22 cellular contexts compared by ENCODE assay signal in genomic region chr5:177487975-177488374, GRCh38. TPM values are rescaled to one million over a fixed set of nuclear protein-coding genes. Genes with fewer than 3 reads are reported as not detected.
DNase-seq lines count a peak whose midpoint lies in the region; ATAC-seq and TF ChIP-seq lines count a peak whose summit lies in the region.
"Had no signal": no experiment of that assay in that cellular context is flagged by ENCODE, and none has a peak within 500 bp of the region (broad histone marks: within the 10 kb centered on the region; RNA-seq: fewer than 3 reads in every experiment).

No MANE protein-coding gene starts in this region.

- no peak overlapping the region for H3K4me2 ChIP-seq in OCI-LY3 (ENCODE audit: low read length)

- no peak overlapping the region for H3K9ac ChIP-seq in OCI-LY3 (ENCODE audit: low read length)

- no peaks in the 10 kb centered on the region; the same call in 1 of the 2 replicates for H4K20me1 ChIP-seq in OCI-LY3 (ENCODE audit: insufficient read depth, low read length)

- H3K9me3 ChIP-seq in OCI-LY3 (ENCODE audit: insufficient read depth, low read length), result no peaks in the 10 kb centered on the region
- no peaks in the 10 kb centered on the region for H3K9me3 ChIP-seq in esophagus muscularis mucosa
- H3K9me3 ChIP-seq: adrenal gland, upper lobe of right lung had no signal

- H3K4me1 Mint-ChIP-seq in activated CD8-positive, alpha-beta T cell treated with anti-CD3 and anti-CD28 coated beads for 36 hours (ENCODE audit: low read depth), result no peaks in the 10 kb centered on the region
- peaks cover 7% of the 10 kb centered on the region for H3K4me1 Mint-ChIP-seq in activated CD8-positive, alpha-beta T cell treated with anti-CD3 and anti-CD28 coated beads, Interleukin-2, amount 10 ng/mL, durations not matched to agents 7 days and 5 days (ENCODE audit: low read depth)
- H3K4me1 Mint-ChIP-seq in type B pancreatic cell (ENCODE audit: unreplicated experiment), result peaks cover 17% of the 10 kb centered on the region

- POLR2A ChIA-PET in activated CD8-positive, alpha-beta T cell treated with anti-CD3 and anti-CD28 coated beads for 36 hours (lab: Charles Lee), result interaction anchor here (1.1 to 1.3 kb wide), 2 partner anchors 9 to 39 kb away, joined by 3 read pairs; no protein-coding TSS in a partner anchor
- POLR2A ChIA-PET in activated CD8-positive, alpha-beta T cell treated with anti-CD3 and anti-CD28 coated beads, Interleukin-2, amount 10 ng/mL, durations not matched to agents 7 days and 5 days (lab: Charles Lee), result interaction anchor here (1.0 kb wide), 1 partner anchor 13 kb away, joined by 3 read pairs; no protein-coding TSS in a partner anchor

- no peak for TF ChIP-seq CTCF in activated CD8-positive, alpha-beta T cell treated with anti-CD3 and anti-CD28 coated beads for 36 hours (IDR thresholded peaks at IDR 0.05)
- TF ChIP-seq CTCF in OCI-LY3 (IDR thresholded peaks at IDR 0.05; ENCODE audit: low read depth, low read length) (peak; percentile 35), esophagus muscularis mucosa (IDR thresholded peaks at IDR 0.05) (no peak), type B pancreatic cell (conservative IDR thresholded peaks at IDR 0.05) (no peak)

- H3K9me3 Mint-ChIP-seq in activated CD8-positive, alpha-beta T cell treated with anti-CD3 and anti-CD28 coated beads for 36 hours, result no peaks in the 10 kb centered on the region
- H3K9me3 Mint-ChIP-seq in activated CD8-positive, alpha-beta T cell treated with anti-CD3 and anti-CD28 coated beads, Interleukin-2, amount 10 ng/mL, durations not matched to agents 7 days and 5 days (ENCODE audit: insufficient read depth), result no peaks in the 10 kb centered on the region
- no peaks in the 10 kb centered on the region for H3K9me3 Mint-ChIP-seq in type B pancreatic cell
- H3K9me3 Mint-ChIP-seq: memory B cell; natural killer cell; T-helper 2 cell treated with Interferon-gamma antibody and Interleukin-4, amounts not matched to agents 5 μg/mL and 100 μg/mL, for 36 hours had no signal

- DNase-seq in activated CD8-positive, alpha-beta T cell treated with anti-CD3 and anti-CD28 coated beads for 36 hours, result peak; percentile 24
- DNase-seq in activated CD8-positive, alpha-beta T cell treated with anti-CD3 and anti-CD28 coated beads, Interleukin-2, amount 10 ng/mL, durations not matched to agents 7 days and 5 days, result no peak
- DNase-seq in esophagus muscularis mucosa (ENCODE audit: extremely low spot score), result no peak
- no peak for DNase-seq in type B pancreatic cell (ENCODE audit: extremely low spot score, unreplicated experiment)
- DNase-seq in hippocampal formation (lab: John Stamatoyannopoulos, UW), result no peak
- no peak for DNase-seq in A172 (ENCODE audit: low spot score)
- DNase-seq in posterior vena cava (ENCODE audit: low spot score), result no peak
- DNase-seq: activated effector memory CD4-positive, alpha-beta T cell treated with Interleukin-2 at 50 U/mL for 16 hours; adrenal gland; CD4-positive, CD25-positive, alpha-beta regulatory T cell; EL; hypothalamus; natural killer cell; NCI-H1694; NCI-H446; SIG-M5; stimulated activated naive CD4-positive, alpha-beta T cell; upper lobe of right lung had no signal

- H3K36me3 Mint-ChIP-seq in activated CD8-positive, alpha-beta T cell treated with anti-CD3 and anti-CD28 coated beads for 36 hours (ENCODE audit: low read depth), result peaks cover 39% of the 10 kb centered on the region
- peaks cover 40% of the 10 kb centered on the region for H3K36me3 Mint-ChIP-seq in activated CD8-positive, alpha-beta T cell treated with anti-CD3 and anti-CD28 coated beads, Interleukin-2, amount 10 ng/mL, durations not matched to agents 7 days and 5 days (ENCODE audit: low read depth)
- H3K36me3 Mint-ChIP-seq in type B pancreatic cell, result peaks cover 14% of the 10 kb centered on the region
- H3K36me3 Mint-ChIP-seq: natural killer cell had no signal

- no peak overlapping the region for H2AFZ ChIP-seq in OCI-LY3 (ENCODE audit: low read depth, low read length)

- 69% methylated on average over 9 of the region's 15 CpGs for WGBS in esophagus muscularis mucosa

- H3K36me3 ChIP-seq in OCI-LY3 (replicated peaks; ENCODE audit: low read depth, low read length) (no peaks in the 10 kb centered on the region), esophagus muscularis mucosa (peaks cover 59 to 96% (median 93%) of the 10 kb centered on the region in 4 donors)

- no peak overlapping the region for H3K4me3 Mint-ChIP-seq in activated CD8-positive, alpha-beta T cell treated with anti-CD3 and anti-CD28 coated beads for 36 hours
- H3K4me3 Mint-ChIP-seq in activated CD8-positive, alpha-beta T cell treated with anti-CD3 and anti-CD28 coated beads, Interleukin-2, amount 10 ng/mL, durations not matched to agents 7 days and 5 days, result no peak overlapping the region
- no peak overlapping the region for H3K4me3 Mint-ChIP-seq in type B pancreatic cell
- H3K4me3 Mint-ChIP-seq: memory B cell; natural killer cell; T-helper 2 cell treated with Interferon-gamma antibody and Interleukin-4, amounts not matched to agents 5 μg/mL and 100 μg/mL, for 36 hours had no signal

- no peak overlapping the region for H3K4me3 ChIP-seq in OCI-LY3 (ENCODE audit: low read length)
- no peak overlapping the region for H3K4me3 ChIP-seq in esophagus muscularis mucosa
- H3K4me3 ChIP-seq: adrenal gland, upper lobe of right lung had no signal

- intact Hi-C loops in activated CD8-positive, alpha-beta T cell treated with anti-CD3 and anti-CD28 coated beads for 36 hours (cut with micrococcal nuclease), result no loop called here
- intact Hi-C loops in esophagus muscularis mucosa (cut with DNase I) (no loop called here), posterior vena cava (cut with DNase I) (no loop called here)

- CTCF ChIA-PET in activated CD8-positive, alpha-beta T cell treated with anti-CD3 and anti-CD28 coated beads for 36 hours (lab: Charles Lee), result interaction anchor here (1.6 to 5.1 kb wide), 2 partner anchors 10 to 30 kb away, joined by 3 to 26 read pairs; no protein-coding TSS in a partner anchor
- CTCF ChIA-PET in activated CD8-positive, alpha-beta T cell treated with anti-CD3 and anti-CD28 coated beads, Interleukin-2, amount 10 ng/mL, durations not matched to agents 7 days and 5 days (lab: Charles Lee), result interaction anchor here (1.2 to 2.1 kb wide), 4 partner anchors 9 to 33 kb away, joined by 3 to 10 read pairs (median 8); partner anchors contain the start of gene PDLIM7

- H3K27me3 Mint-ChIP-seq in activated CD8-positive, alpha-beta T cell treated with anti-CD3 and anti-CD28 coated beads for 36 hours, result no peaks in the 10 kb centered on the region
- H3K27me3 Mint-ChIP-seq in activated CD8-positive, alpha-beta T cell treated with anti-CD3 and anti-CD28 coated beads, Interleukin-2, amount 10 ng/mL, durations not matched to agents 7 days and 5 days (ENCODE audit: low read depth), result no peaks in the 10 kb centered on the region
- no peaks in the 10 kb centered on the region for H3K27me3 Mint-ChIP-seq in type B pancreatic cell
- H3K27me3 Mint-ChIP-seq: CD4-positive, CD25-positive, alpha-beta regulatory T cell; memory B cell had no signal

- no peak overlapping the region for H3K27ac ChIP-seq in OCI-LY3 (ENCODE audit: low read length)
- H3K27ac ChIP-seq in esophagus muscularis mucosa (replicated peaks in 1 of 4), result peak overlapping the region; percentile 96 to 99 (median 98)
- H3K27ac ChIP-seq: adrenal gland, upper lobe of right lung had no signal

- H3K27ac Mint-ChIP-seq in activated CD8-positive, alpha-beta T cell treated with anti-CD3 and anti-CD28 coated beads for 36 hours, result no peak overlapping the region
- no peak overlapping the region for H3K27ac Mint-ChIP-seq in activated CD8-positive, alpha-beta T cell treated with anti-CD3 and anti-CD28 coated beads, Interleukin-2, amount 10 ng/mL, durations not matched to agents 7 days and 5 days
- peak overlapping the region; percentile 23 for H3K27ac Mint-ChIP-seq in type B pancreatic cell
- H3K27ac Mint-ChIP-seq: CD4-positive, CD25-positive, alpha-beta regulatory T cell; memory B cell; natural killer cell; T-helper 2 cell treated with Interferon-gamma antibody and Interleukin-4, amounts not matched to agents 5 μg/mL and 100 μg/mL, for 36 hours had no signal

- no peaks in the 10 kb centered on the region for H3K79me2 ChIP-seq in OCI-LY3 (ENCODE audit: low read length)

- no peak for TF ChIP-seq POLR2A in esophagus muscularis mucosa (IDR thresholded peaks at IDR 0.05; ENCODE audit: low read depth)

- H3K4me1 ChIP-seq in OCI-LY3 (ENCODE audit: low read length) (peaks cover 10% of the 10 kb centered on the region), esophagus muscularis mucosa (peaks cover 19 to 99% (median 93%) of the 10 kb centered on the region in 4 donors)
- H3K4me1 ChIP-seq: adrenal gland, upper lobe of right lung had no signal

- TF ChIP-seq EP300 in esophagus muscularis mucosa (IDR thresholded peaks at IDR 0.05), result no peak

- ATAC-seq in activated CD8-positive, alpha-beta T cell treated with anti-CD3 and anti-CD28 coated beads for 36 hours, result no peak
- ATAC-seq in activated CD8-positive, alpha-beta T cell treated with anti-CD3 and anti-CD28 coated beads, Interleukin-2, amount 10 ng/mL, durations not matched to agents 7 days and 5 days, result no peak
- ATAC-seq: activated CD4-positive, CD25-positive, alpha-beta regulatory T cell treated with anti-CD3 and anti-CD28 coated beads, Interleukin-2, amount 50 U/mL, for 24 hours; natural killer cell; upper lobe of right lung had no signal

- H3K27me3 ChIP-seq in OCI-LY3 (ENCODE audit: low read depth, low read length) (no peaks in the 10 kb centered on the region), esophagus muscularis mucosa (no peaks in the 10 kb centered on the region)
- H3K27me3 ChIP-seq: adrenal gland, upper lobe of right lung had no signal

RNA-seq across cellular contexts. Expression of gene PDLIM7, which starts 9.4 kb away (rescaled TPM):
- 10 to 100 TPM; 68.4 to 73.0 TPM for total RNA-seq in activated CD8-positive, alpha-beta T cell treated with anti-CD3 and anti-CD28 coated beads for 36 hours
- 10 to 100 TPM; 62.5 to 67.3 TPM for total RNA-seq in activated CD8-positive, alpha-beta T cell treated with anti-CD3 and anti-CD28 coated beads, Interleukin-2, amount 10 ng/mL, durations not matched to agents 7 days and 5 days
- 1,000 to 10,000 TPM in 1 of 4 donors, 100 to 1,000 TPM in 3; 316 to 1,085 (median 575) TPM for total RNA-seq in esophagus muscularis mucosa
- 66.5 and 187 TPM in 2 replicates for total RNA-seq in type B pancreatic cell (ENCODE audit: low replicate concordance)
- total RNA-seq in A172 (2014; rRNA removed; shearing (Covaris generic)), result 189 and 215 TPM in 2 replicates
- total RNA-seq in posterior vena cava, result 100 to 1,000 TPM; 448 to 580 TPM

RNA-seq across cellular contexts. Expression of gene DBN1, which starts 14.5 kb away (rescaled TPM):
- total RNA-seq in activated CD8-positive, alpha-beta T cell treated with anti-CD3 and anti-CD28 coated beads for 36 hours, result 100 to 1,000 TPM; 101 to 105 TPM
- 100 to 1,000 TPM in 1 of 2 experiments, 10 to 100 TPM in 1; 92.9 to 104 TPM for total RNA-seq in activated CD8-positive, alpha-beta T cell treated with anti-CD3 and anti-CD28 coated beads, Interleukin-2, amount 10 ng/mL, durations not matched to agents 7 days and 5 days
- total RNA-seq in esophagus muscularis mucosa, result 100 to 1,000 TPM in 3 of 4 donors, 10 to 100 TPM in 1; 92.2 to 160 (median 130) TPM
- 200 and 269 TPM in 2 replicates for total RNA-seq in type B pancreatic cell (ENCODE audit: low replicate concordance)
- total RNA-seq in A172 (2014; rRNA removed; shearing (Covaris generic)), result 343 and 354 TPM in 2 replicates
- total RNA-seq in posterior vena cava, result 100 to 1,000 TPM in 1 of 2 donors, 10 to 100 TPM in 1; 94.9 to 121 TPM

RNA-seq across cellular contexts. Expression of gene DOK3, which starts 21.7 kb away (rescaled TPM):
- total RNA-seq in activated CD8-positive, alpha-beta T cell treated with anti-CD3 and anti-CD28 coated beads for 36 hours, result 1 to 10 TPM; 7.4 to 8.0 TPM
- 1 to 10 TPM; 7.3 to 7.8 TPM for total RNA-seq in activated CD8-positive, alpha-beta T cell treated with anti-CD3 and anti-CD28 coated beads, Interleukin-2, amount 10 ng/mL, durations not matched to agents 7 days and 5 days
- 10 to 100 TPM in 1 of 4 donors, 1 to 10 TPM in 3; 6.7 to 15.2 (median 7.5) TPM for total RNA-seq in esophagus muscularis mucosa
- 6.2 and 6.9 TPM in 2 replicates for total RNA-seq in type B pancreatic cell (ENCODE audit: low replicate concordance)
- 0.19 and 1.7 TPM in 2 replicates for total RNA-seq in A172 (2014; rRNA removed; shearing (Covaris generic))
- total RNA-seq in posterior vena cava, result 10 to 100 TPM in 1 of 2 donors, 1 to 10 TPM in 1; 8.0 to 19.2 TPM

RNA-seq across cellular contexts. Expression of gene DDX41, which starts 28.8 kb away (rescaled TPM):
- total RNA-seq in activated CD8-positive, alpha-beta T cell treated with anti-CD3 and anti-CD28 coated beads for 36 hours, result 100 to 1,000 TPM; 226 to 228 TPM
- 100 to 1,000 TPM; 135 to 149 TPM for total RNA-seq in activated CD8-positive, alpha-beta T cell treated with anti-CD3 and anti-CD28 coated beads, Interleukin-2, amount 10 ng/mL, durations not matched to agents 7 days and 5 days
- total RNA-seq in esophagus muscularis mucosa (10 to 100 TPM; 58.1 to 92.1 (median 66.0) TPM), type B pancreatic cell (ENCODE audit: low replicate concordance) (99.7 and 104 TPM in 2 replicates), posterior vena cava (10 to 100 TPM; 52.1 to 52.6 TPM)
- 153 and 154 TPM in 2 replicates for total RNA-seq in A172 (2014; rRNA removed; shearing (Covaris generic))

RNA-seq across cellular contexts. Expression of gene PRR7, which starts 41.4 kb away (rescaled TPM):
- 10 to 100 TPM; 32.6 to 36.4 TPM for total RNA-seq in activated CD8-positive, alpha-beta T cell treated with anti-CD3 and anti-CD28 coated beads for 36 hours
- 10 to 100 TPM in 1 of 2 experiments, 1 to 10 TPM in 1; 9.8 to 11.6 TPM for total RNA-seq in activated CD8-positive, alpha-beta T cell treated with anti-CD3 and anti-CD28 coated beads, Interleukin-2, amount 10 ng/mL, durations not matched to agents 7 days and 5 days
- total RNA-seq in esophagus muscularis mucosa, result 1 to 10 TPM in 2 of 4 donors, under 1 TPM in 2; 0.42 to 2.5 (median 1.6) TPM
- total RNA-seq in type B pancreatic cell (ENCODE audit: low replicate concordance), result 5.9 and 8.8 TPM in 2 replicates
- total RNA-seq in A172 (2014; rRNA removed; shearing (Covaris generic)), result 58.8 and 72.4 TPM in 2 replicates
- total RNA-seq in posterior vena cava, result 1 to 10 TPM in 1 of 2 donors, under 1 TPM in 1; 0.79 to 2.0 TPM
